Comparison of ENCODE assay signal across 11 cellular contexts in the genomic region with DNA sequence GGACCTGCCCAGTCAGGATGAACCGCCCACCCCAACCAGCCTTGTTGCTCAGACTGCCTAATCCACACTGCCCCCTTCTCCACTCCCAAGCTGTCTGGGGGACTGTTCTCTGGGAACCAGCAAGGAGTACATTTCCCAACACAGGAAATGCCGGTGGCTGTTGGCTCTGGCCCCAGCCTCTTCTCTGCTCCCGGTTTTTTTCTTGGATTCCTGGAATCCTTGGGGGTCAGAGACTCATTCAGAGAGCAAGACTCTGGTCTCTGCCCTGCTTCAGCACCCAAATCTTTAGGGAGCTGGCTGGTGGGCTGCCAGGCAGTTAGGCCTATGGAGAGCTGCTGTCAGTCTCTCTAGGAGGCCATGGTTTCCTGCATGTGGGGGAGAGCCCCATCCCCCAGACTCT. TPM values are rescaled to one million over a fixed set of nuclear protein-coding genes. Genes with fewer than 3 reads are reported as not detected.
DNase-seq lines count a peak whose midpoint lies in the region; ATAC-seq, FAIRE-seq and TF ChIP-seq lines count a peak whose summit lies in the region.
"Had no signal": no experiment of that assay in that cellular context is flagged by ENCODE, and none has a peak within 500 bp of the region (broad histone marks: within the 10 kb centered on the region; RNA-seq: fewer than 3 reads in every experiment).

No MANE protein-coding gene starts in this region.

- peak in 1 of 2 donors; percentile 45 for TF ChIP-seq EP300 in tibial nerve (IDR thresholded peaks at IDR 0.05)

- H3K4me1 ChIP-seq in PC-3 (ENCODE audit: insufficient read depth, low read length) (no peaks in the 10 kb centered on the region), endothelial cell of umbilical vein (ENCODE audit: control insufficient read depth, extremely low read depth, insufficient read depth, low read length) (peaks cover 23% of the 10 kb centered on the region), tibial nerve (peaks cover 0 to 52% (median 5%) of the 10 kb centered on the region in 4 donors)

- no peaks in the 10 kb centered on the region for H3K79me2 ChIP-seq in PC-3 (ENCODE audit: low read length)
- H3K79me2 ChIP-seq in endothelial cell of umbilical vein (ENCODE audit: control insufficient read depth, insufficient read depth, low read length), result no peaks in the 10 kb centered on the region

- H4K20me1 ChIP-seq in PC-3 (ENCODE audit: low read length), result no peaks in the 10 kb centered on the region
- no peaks in the 10 kb centered on the region for H4K20me1 ChIP-seq in endothelial cell of umbilical vein (replicated peaks; ENCODE audit: control insufficient read depth, extremely low read depth, insufficient read depth, low read length)

- TF ChIP-seq POLR2A in endothelial cell of umbilical vein (IDR thresholded peaks at IDR 0.05; ENCODE audit: low read depth, low read length) (no peak), tibial nerve (IDR thresholded peaks at IDR 0.05) (no peak)

- H3K27ac ChIP-seq in PC-3 (ENCODE audit: low read length) (no peak overlapping the region), endothelial cell of umbilical vein (ENCODE audit: insufficient read depth, low read depth, low read length) (peak overlapping the region; percentile 44), tibial nerve (peak overlapping the region; percentile 4 to 81 (median 35))

- H3K4me2 ChIP-seq in PC-3 (ENCODE audit: low read length) (no peak overlapping the region), endothelial cell of umbilical vein (ENCODE audit: insufficient read depth, low read length) (peak overlapping the region; percentile 8)

- no peaks in the 10 kb centered on the region for H3K9me2 ChIP-seq in PC-3 (replicated peaks; ENCODE audit: low read length)

- H3K9me3 Mint-ChIP-seq in mesothelial cell of epicardium (no peaks in the 10 kb centered on the region), type B pancreatic cell (no peaks in the 10 kb centered on the region)

- H3K27me3 Mint-ChIP-seq in mesothelial cell of epicardium (ENCODE audit: low read depth), result peaks cover 17% of the 10 kb centered on the region
- H3K27me3 Mint-ChIP-seq in type B pancreatic cell, result peaks cover 39% of the 10 kb centered on the region

- H2AFZ ChIP-seq in PC-3 (ENCODE audit: low read length) (0 out of 2 replicates have a peak overlapping the region, but pooled peaks have one; percentile 36), endothelial cell of umbilical vein (ENCODE audit: low read depth, low read length) (peak overlapping the region; percentile 47)

- 21 to 31% methylated on average over 2 to 3 of the region's 3 CpGs for WGBS in tibial nerve, 2 donors

- H3K27ac Mint-ChIP-seq in mesothelial cell of epicardium (peak overlapping the region; percentile 91), type B pancreatic cell (no peak overlapping the region)

- no peak overlapping the region for H3K4me3 ChIP-seq in PC-3 (ENCODE audit: low read length)
- H3K4me3 ChIP-seq in endothelial cell of umbilical vein (replicated peaks in 1 of 3; ENCODE audit: insufficient read depth in 1 of 3, low read depth in 1 of 3, low read length in 3 of 3), result no peak overlapping the region
- no peak overlapping the region for H3K4me3 ChIP-seq in tibial nerve

- dilution Hi-C loops in endothelial cell of umbilical vein (cut with MboI; ENCODE audit: extremely low pct_ligation_motif_present, low sequenced_read_pairs), result no loop called here

- no peak for DNase-seq in PC-3
- peak; percentile 82 for DNase-seq in endothelial cell of umbilical vein (ENCODE audit: low read depth, low spot score)
- no peak for DNase-seq in mesothelial cell of epicardium (ENCODE audit: low spot score in 2 of 2, unreplicated experiment in 2 of 2)
- DNase-seq in tibial nerve (ENCODE audit: low spot score in 2 of 2), result peak in 1 of 2 donors; percentile 41
- DNase-seq in NCI-H187 treated with DMSO at 0.1 percent for 48 hours (lab: John Stamatoyannopoulos, UW), result no peak
- no peak for DNase-seq in type B pancreatic cell (ENCODE audit: extremely low spot score, unreplicated experiment)
- DNase-seq in GDM1 (lab: John Stamatoyannopoulos, UW), result no peak
- DNase-seq: NK-92 treated with Interleukin-12 subunit alpha and Interleukin-12 subunit beta, amount 100 ng/mL, for 24 hours; stimulated activated naive CD4-positive, alpha-beta T cell had no signal

- no peaks in the 10 kb centered on the region for H3K9me1 ChIP-seq in endothelial cell of umbilical vein (replicated peaks; ENCODE audit: control insufficient read depth, extremely low read depth, insufficient read depth, low read length)

- H3K27me3 ChIP-seq in PC-3 (ENCODE audit: low read length), result no peaks in the 10 kb centered on the region
- no peaks in the 10 kb centered on the region for H3K27me3 ChIP-seq in endothelial cell of umbilical vein (ENCODE audit: control insufficient read depth in 2 of 2, insufficient read depth in 2 of 2, low read length in 2 of 2)
- H3K27me3 ChIP-seq in tibial nerve, result no peaks in the 10 kb centered on the region

- BruUV-seq in PC-3 (replicated peaks; lab: Mats Ljungman, UMichigan) (no TSS peak), endothelial cell of umbilical vein (replicated peaks; lab: Mats Ljungman, UMichigan) (no TSS peak)

- no peaks in the 10 kb centered on the region for H3K36me3 ChIP-seq in PC-3 (ENCODE audit: low read depth, low read length)
- no peaks in the 10 kb centered on the region for H3K36me3 ChIP-seq in endothelial cell of umbilical vein (ENCODE audit: control insufficient read depth in 2 of 2, extremely low read depth in 1 of 2, insufficient read depth in 2 of 2, low read length in 2 of 2)
- H3K36me3 ChIP-seq in tibial nerve, result no peaks in the 10 kb centered on the region

- peak; percentile 87 for FAIRE-seq in endothelial cell of umbilical vein (lab: Jason Lieb, UNC)
- FAIRE-seq: colon had no signal

- H3K9me3 ChIP-seq in PC-3 (ENCODE audit: low read length), result no peaks in the 10 kb centered on the region
- no peaks in the 10 kb centered on the region for H3K9me3 ChIP-seq in endothelial cell of umbilical vein (replicated peaks; ENCODE audit: control insufficient read depth, insufficient read depth, low read length)
- H3K9me3 ChIP-seq in tibial nerve, result no peaks in the 10 kb centered on the region

- peaks cover 10% of the 10 kb centered on the region for H3K4me1 Mint-ChIP-seq in mesothelial cell of epicardium
- H3K4me1 Mint-ChIP-seq in type B pancreatic cell (ENCODE audit: unreplicated experiment), result no peaks in the 10 kb centered on the region

- TF ChIP-seq CTCF in PC-3 (conservative IDR thresholded peaks at IDR 0.05; ENCODE audit: low read depth, low read length) (no peak), endothelial cell of umbilical vein (IDR thresholded peaks at IDR 0.05; ENCODE audit: extremely low read depth in 1 of 2, insufficient read depth in 1 of 2, low read depth in 1 of 2, low read length in 2 of 2) (no peak), mesothelial cell of epicardium (IDR thresholded peaks at IDR 0.05; ENCODE audit: unreplicated experiment) (no peak), tibial nerve (IDR thresholded peaks at IDR 0.05) (no peak), type B pancreatic cell (conservative IDR thresholded peaks at IDR 0.05) (no peak)

- no peak overlapping the region for H3K4me3 Mint-ChIP-seq in mesothelial cell of epicardium
- no peak overlapping the region for H3K4me3 Mint-ChIP-seq in type B pancreatic cell

- POLR2A ChIA-PET in PC-3 (lab: Charles Lee; ENCODE audit: unreplicated experiment) (no interaction called here), endothelial cell of umbilical vein (lab: Charles Lee) (no interaction called here)

- H3K36me3 Mint-ChIP-seq in mesothelial cell of epicardium, result no peaks in the 10 kb centered on the region
- no peaks in the 10 kb centered on the region for H3K36me3 Mint-ChIP-seq in type B pancreatic cell

- intact Hi-C loops in PC-3 (cut with micrococcal nuclease) (no loop called here), endothelial cell of umbilical vein (cut with micrococcal nuclease) (loop anchor here (10.0 kb wide), 1 partner anchor 1440 kb away; the partner anchor contains the start of gene AKAP1)

- H3F3A ChIP-seq in PC-3 (ENCODE audit: low read length, unreplicated experiment), result no peaks in the 10 kb centered on the region

- ATAC-seq in PC-3 (no peak), GM18517 (IDR thresholded peaks at IDR 0.05; ENCODE audit: unreplicated experiment) (no peak)

- H3K9ac ChIP-seq in PC-3 (ENCODE audit: low read length) (no peak overlapping the region), endothelial cell of umbilical vein (replicated peaks; ENCODE audit: extremely low read depth, insufficient read depth, low read length) (no peak overlapping the region)

- CTCF ChIA-PET in PC-3 (lab: Charles Lee) (no interaction called here), endothelial cell of umbilical vein (lab: Charles Lee) (no interaction called here)

TF ChIP-seq in endothelial cell of umbilical vein, 7 proteins besides CTCF, POLR2A, EP300 and RAD21 (continues in another document):
- TF ChIP-seq EZH2 (IDR thresholded peaks at IDR 0.05; ENCODE audit: borderline replicate concordance, low read depth, low read length, severe bottlenecking), result no peak

RNA-seq across cellular contexts. Expression of gene MTMR4, which starts 10.8 kb away (rescaled TPM):
- total RNA-seq in PC-3 (2014; rRNA removed) (48.7 and 57.2 TPM in 2 replicates), endothelial cell of umbilical vein (38.3 and 41.0 TPM in 2 replicates), mesothelial cell of epicardium (73.1 to 76.8 TPM (median 74.4 TPM) in 3 replicates), tibial nerve (10 to 100 TPM; 35.4 to 73.7 (median 39.1) TPM), type B pancreatic cell (ENCODE audit: low replicate concordance) (62.2 and 76.5 TPM in 2 replicates)
- polyA plus RNA-seq in endothelial cell of umbilical vein, result 16.2 and 25.1 TPM in 2 replicates
- polyA plus RNA-seq in endothelial cell of umbilical vein (2011; cell fraction: cytosol; rRNA removed), result 16.5 and 17.6 TPM in 2 replicates
- polyA plus RNA-seq in endothelial cell of umbilical vein (2011; cell fraction: nucleus; rRNA removed), result 51.9 and 52.1 TPM in 2 replicates
- polyA plus RNA-seq in endothelial cell of umbilical vein (2012), result 16.7 and 20.3 TPM in 2 replicates
- polyA minus RNA-seq in endothelial cell of umbilical vein, result 137 and 138 TPM in 2 replicates
- polyA minus RNA-seq in endothelial cell of umbilical vein (2011; cell fraction: cytosol; rRNA and poly(A)+ RNA removed), result 28.4 TPM
- polyA minus RNA-seq in endothelial cell of umbilical vein (2011; cell fraction: nucleus; rRNA and poly(A)+ RNA removed), result 27.9 and 34.9 TPM in 2 replicates

RNA-seq across cellular contexts. Expression of gene HSF5, which starts 37.0 kb away (rescaled TPM):
- total RNA-seq in PC-3 (2014; rRNA removed) (not detected in 2 replicates), endothelial cell of umbilical vein (0.07 TPM in 1 of 2 replicates, not detected in the other), mesothelial cell of epicardium (0.05 to 0.09 TPM in 2 of 3 replicates, not detected in the other), tibial nerve (under 1 TPM in 1 of 4 donors, not detected in 3; 0.30 TPM), type B pancreatic cell (ENCODE audit: low replicate concordance) (0.10 TPM in 1 of 2 replicates, not detected in the other)
- 0.02 and 0.03 TPM in 2 replicates for polyA plus RNA-seq in endothelial cell of umbilical vein
- polyA plus RNA-seq in endothelial cell of umbilical vein (2011; cell fraction: cytosol; rRNA removed), result 0.01 and 0.03 TPM in 2 replicates
- polyA plus RNA-seq in endothelial cell of umbilical vein (2011; cell fraction: nucleus; rRNA removed), result 0.04 and 0.07 TPM in 2 replicates
- not detected in 2 replicates for polyA plus RNA-seq in endothelial cell of umbilical vein (2012)
- polyA minus RNA-seq in endothelial cell of umbilical vein, result 0.07 TPM in 1 of 2 replicates, not detected in the other
- polyA minus RNA-seq in endothelial cell of umbilical vein (2011; cell fraction: cytosol; rRNA and poly(A)+ RNA removed), result not detected
- polyA minus RNA-seq in endothelial cell of umbilical vein (2011; cell fraction: nucleus; rRNA and poly(A)+ RNA removed), result 0.10 and 0.24 TPM in 2 replicates
